Comparison of ENCODE assay signal across 1 cellular context in the genomic region with DNA sequence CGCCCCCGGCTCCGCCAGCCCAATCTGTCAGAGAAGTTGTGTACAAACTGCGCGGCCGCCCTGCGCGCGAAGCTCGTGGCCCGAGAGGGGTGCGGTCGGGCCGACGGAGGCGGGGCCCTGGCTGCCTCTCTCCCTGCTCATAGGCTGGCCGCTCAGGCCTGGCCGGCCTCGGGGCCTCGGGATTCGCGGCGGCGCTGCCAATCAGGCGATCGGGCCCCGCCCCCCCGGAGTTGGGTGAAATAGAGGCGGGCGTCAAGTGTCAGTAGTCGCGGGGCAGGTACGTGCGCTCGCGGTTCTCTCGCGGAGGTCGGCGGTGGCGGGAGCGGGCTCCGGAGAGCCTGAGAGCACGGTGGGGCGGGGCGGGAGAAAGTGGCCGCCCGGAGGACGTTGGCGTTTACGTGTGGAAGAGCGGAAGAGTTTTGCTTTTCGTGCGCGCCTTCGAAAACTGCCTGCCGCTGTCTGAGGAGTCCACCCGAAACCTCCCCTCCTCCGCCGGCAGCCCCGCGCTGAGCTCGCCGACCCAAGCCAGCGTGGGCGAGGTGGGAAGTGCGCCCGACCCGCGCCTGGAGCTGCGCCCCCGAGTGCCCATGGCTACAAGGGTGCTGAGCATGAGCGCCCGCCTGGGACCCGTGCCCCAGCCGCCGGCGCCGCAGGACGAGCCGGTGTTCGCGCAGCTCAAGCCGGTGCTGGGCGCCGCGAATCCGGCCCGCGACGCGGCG.
TF ChIP-seq lines count a peak whose summit lies in the region.

Gene KLF5 (plus strand): TSS at position 265 of the 719 bp plus-strand sequence. CDS start 323 bp downstream, at position 588.

TF ChIP-seq in A549, 52 proteins besides CTCF, POLR2A, EP300 and RAD21 (continued from another document):
- TF ChIP-seq ZFP36 (IDR thresholded peaks at IDR 0.05; ENCODE audit: borderline replicate concordance, partially characterized antibody) (no peak), HOXB13 (CRISPR knock-in tag; IDR thresholded peaks at IDR 0.05; ENCODE audit: low read depth) (no peak)
